ENCODE assay signal across 1 cellular context in the genomic region with DNA sequence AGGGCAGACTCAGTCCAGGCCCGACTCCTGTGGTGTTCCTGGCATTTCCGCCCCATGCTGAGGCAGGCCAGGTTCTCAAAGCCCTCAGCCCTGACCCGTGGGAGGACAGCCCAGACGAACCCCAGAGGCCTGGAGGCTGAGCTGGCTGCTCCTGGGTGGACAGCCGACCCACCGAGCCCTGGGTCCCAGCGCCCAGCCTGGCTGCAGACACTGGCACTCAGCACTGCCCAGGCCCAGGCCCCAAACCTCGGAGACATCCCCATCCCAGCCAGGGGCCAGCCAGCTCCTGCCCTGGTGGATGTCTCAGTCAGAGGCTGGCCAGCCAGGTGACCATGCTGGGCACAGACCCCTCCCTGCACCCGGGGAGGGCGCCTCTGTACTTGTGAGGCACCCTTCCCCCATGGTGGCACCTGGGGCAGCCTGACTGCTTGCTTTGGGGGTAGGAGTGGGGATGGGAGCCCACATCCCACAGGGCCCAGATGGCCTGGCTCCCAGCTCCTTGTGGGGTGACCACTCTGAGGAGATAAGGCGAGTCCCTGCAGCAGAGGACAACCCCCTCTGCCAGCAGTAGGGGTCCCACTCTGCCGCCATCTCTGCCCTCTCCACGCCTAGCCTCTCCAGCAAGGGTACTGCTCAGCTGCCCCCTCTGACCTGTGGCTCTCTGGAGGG.
TF ChIP-seq lines count a peak whose summit lies in the region.

No MANE protein-coding gene starts in this region.

TF ChIP-seq in H1, 55 proteins besides CTCF, POLR2A, EP300 and RAD21:
- no peak for TF ChIP-seq CREB1 (IDR thresholded peaks at IDR 0.05)
- no peak for TF ChIP-seq SUZ12 (IDR thresholded peaks at IDR 0.05; ENCODE audit: low read length)
- no peak for TF ChIP-seq SP4 (IDR thresholded peaks at IDR 0.05; ENCODE audit: low read length)
- TF ChIP-seq BCL11A (IDR thresholded peaks at IDR 0.05; ENCODE audit: low read depth in 2 of 2, low read length in 2 of 2) = no peak
- no peak for TF ChIP-seq CHD1 (IDR thresholded peaks at IDR 0.05; ENCODE audit: low read depth, low read length)
- no peak for TF ChIP-seq RXRA (IDR thresholded peaks at IDR 0.05; ENCODE audit: insufficient read depth, low read depth, low read length)
- TF ChIP-seq FOSL1 (IDR thresholded peaks at IDR 0.05; ENCODE audit: insufficient read depth, low read depth, low read length) = no peak
- TF ChIP-seq POU5F1 (IDR thresholded peaks at IDR 0.05; ENCODE audit: low read depth, low read length) = no peak
- no peak for TF ChIP-seq KDM5A (IDR thresholded peaks at IDR 0.05; ENCODE audit: low read length)
- TF ChIP-seq JUND (IDR thresholded peaks at IDR 0.05; ENCODE audit: low read length) = no peak
- no peak for TF ChIP-seq SIRT6 (IDR thresholded peaks at IDR 0.05; ENCODE audit: low read length)
- TF ChIP-seq PHF8 (conservative IDR thresholded peaks at IDR 0.05; ENCODE audit: low read depth, low read length) = no peak
- no peak for TF ChIP-seq TAF1 (IDR thresholded peaks at IDR 0.05; ENCODE audit: low read depth, low read length)
- TF ChIP-seq, protein P1, sequence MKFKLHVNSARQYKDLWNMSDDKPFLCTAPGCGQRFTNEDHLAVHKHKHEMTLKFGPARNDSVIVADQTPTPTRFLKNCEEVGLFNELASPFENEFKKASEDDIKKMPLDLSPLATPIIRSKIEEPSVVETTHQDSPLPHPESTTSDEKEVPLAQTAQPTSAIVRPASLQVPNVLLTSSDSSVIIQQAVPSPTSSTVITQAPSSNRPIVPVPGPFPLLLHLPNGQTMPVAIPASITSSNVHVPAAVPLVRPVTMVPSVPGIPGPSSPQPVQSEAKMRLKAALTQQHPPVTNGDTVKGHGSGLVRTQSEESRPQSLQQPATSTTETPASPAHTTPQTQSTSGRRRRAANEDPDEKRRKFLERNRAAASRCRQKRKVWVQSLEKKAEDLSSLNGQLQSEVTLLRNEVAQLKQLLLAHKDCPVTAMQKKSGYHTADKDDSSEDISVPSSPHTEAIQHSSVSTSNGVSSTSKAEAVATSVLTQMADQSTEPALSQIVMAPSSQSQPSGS (IDR thresholded peaks at IDR 0.05; ENCODE audit: low read length) = no peak
